In genomic region chr3:9916734-9917680, GRCh38 we compare ENCODE assay signal across 8 cellular contexts. TPM values are rescaled to one million over a fixed set of nuclear protein-coding genes. Genes with fewer than 3 reads are reported as not detected.
DNase-seq lines count a peak whose midpoint lies in the region; ATAC-seq and TF ChIP-seq lines count a peak whose summit lies in the region.

TSS of gene IL17RC (plus strand) at chr3:9917098. CDS start at chr3:9917316, 218 bp downstream.

- peak within 1 kb of the TSS; percentile 95 for H3K14ac ChIP-seq in IMR-90 (replicated peaks; ENCODE audit: low read depth, low read length)

- H3K4ac ChIP-seq in IMR-90 (ENCODE audit: low read depth, low read length) = peak within 1 kb of the TSS; percentile 96

- H2BK20ac ChIP-seq in IMR-90 (ENCODE audit: low read depth, low read length) = peak within 1 kb of the TSS; percentile 61

- H3K4me3 Mint-ChIP-seq in CD8-positive, alpha-beta memory T cell = peak within 1 kb of the TSS; percentile 74 to 93 (median 77)

- H3K23ac ChIP-seq in IMR-90 (ENCODE audit: low read depth, low read length) = peak within 1 kb of the TSS; percentile 96

- no peaks in the 10 kb centered on the region for H3K36me3 ChIP-seq in CD8-positive, alpha-beta memory T cell (ENCODE audit: insufficient read depth, low read length)
- peaks cover 2% of the 10 kb centered on the region; the same call in 1 of the 2 replicates for H3K36me3 ChIP-seq in IMR-90 (ENCODE audit: control insufficient read depth, insufficient read depth, low read length)
- no peaks in the 10 kb centered on the region for H3K36me3 ChIP-seq in SJCRH30
- H3K36me3 ChIP-seq in psoas muscle (ENCODE audit: insufficient read depth in 1 of 2, low read depth in 1 of 2) = peaks cover 0 to 11% of the 10 kb centered on the region in 2 donors

- TF ChIP-seq CTCF in IMR-90 (conservative IDR thresholded peaks at IDR 0.05; ENCODE audit: low read depth, low read length) (no peak), psoas muscle (IDR thresholded peaks at IDR 0.05) (no peak)

- TF ChIP-seq POLR2A in IMR-90 (IDR thresholded peaks at IDR 0.05; ENCODE audit: low read depth, low read length) = no peak

- H3K4me1 ChIP-seq in CD8-positive, alpha-beta memory T cell (ENCODE audit: insufficient read depth, low read length) = peaks cover 9% of the 10 kb centered on the region
- H3K4me1 ChIP-seq in IMR-90 (ENCODE audit: control insufficient read depth, insufficient read depth, low read length) (peaks cover 32% of the 10 kb centered on the region), SJCRH30 (no peaks in the 10 kb centered on the region), psoas muscle (peaks cover 12% of the 10 kb centered on the region)

- peak within 1 kb of the TSS; percentile 96 for H2AK9ac ChIP-seq in IMR-90 (replicated peaks; ENCODE audit: low read depth, low read length, poor library complexity)

- H4K8ac ChIP-seq in IMR-90 (ENCODE audit: low read depth in 2 of 2, low read length in 2 of 2) = peak within 1 kb of the TSS; percentile 73 to 98

- TF ChIP-seq RAD21 in IMR-90 (IDR thresholded peaks at IDR 0.05; ENCODE audit: low read length) = no peak

- H3K9me3 ChIP-seq in CD8-positive, alpha-beta memory T cell (ENCODE audit: low read length) = no peaks in the 10 kb centered on the region
- no peaks in the 10 kb centered on the region for H3K9me3 ChIP-seq in IMR-90 (ENCODE audit: control insufficient read depth, insufficient read depth, low read length)
- no peaks in the 10 kb centered on the region for H3K9me3 ChIP-seq in SJCRH30 (replicated peaks)
- no peaks in the 10 kb centered on the region for H3K9me3 ChIP-seq in psoas muscle

- no peaks in the 10 kb centered on the region for H3K9me3 Mint-ChIP-seq in CD8-positive, alpha-beta memory T cell

- H3K27me3 ChIP-seq in CD8-positive, alpha-beta memory T cell (ENCODE audit: insufficient read depth, low read length, poor library complexity, severe bottlenecking) = no peaks in the 10 kb centered on the region
- H3K27me3 ChIP-seq in IMR-90 (ENCODE audit: control insufficient read depth, insufficient read depth, low read length) = no peaks in the 10 kb centered on the region
- H3K27me3 ChIP-seq in SJCRH30 = no peaks in the 10 kb centered on the region
- H3K27me3 ChIP-seq in psoas muscle (ENCODE audit: insufficient read depth in 3 of 3, low read length in 2 of 3) = no peaks in the 10 kb centered on the region

- H4K5ac ChIP-seq in IMR-90 (ENCODE audit: low read depth, low read length) = peak within 1 kb of the TSS; percentile 94

- H3K4me1 Mint-ChIP-seq in CD8-positive, alpha-beta memory T cell = peaks cover 7 to 20% (median 15%) of the 10 kb centered on the region in 3 donors

- CTCF ChIA-PET in CD8-positive, alpha-beta memory T cell (lab: Charles Lee) = interaction anchor here (1.8 kb wide), 1 partner anchor 16 kb away, joined by 7 read pairs; the partner anchor contains the start of gene CRELD1
- CTCF ChIA-PET in IMR-90 (lab: Yijun Ruan, JAX) = interaction anchor here (0.6 kb wide), 1 partner anchor 335 kb away, joined by 6 read pairs; no protein-coding TSS in a partner anchor

- H3K27me3 Mint-ChIP-seq in CD8-positive, alpha-beta memory T cell = peaks cover 7 to 11% of the 10 kb centered on the region in 2 donors

- peak within 1 kb of the TSS; percentile 48; the same call in 1 of the 2 replicates for H3K56ac ChIP-seq in IMR-90 (ENCODE audit: extremely low read depth, insufficient read depth, low read length)

- H2AK5ac ChIP-seq in IMR-90 (ENCODE audit: low read depth, low read length) = peak within 1 kb of the TSS; percentile 96; the same call in 1 of the 2 replicates

- peak within 1 kb of the TSS; percentile 99 for H2AFZ ChIP-seq in IMR-90 (replicated peaks; ENCODE audit: low read length, poor library complexity)

- H2BK120ac ChIP-seq in IMR-90 (ENCODE audit: low read depth, low read length) = peak within 1 kb of the TSS; percentile 93

- H2BK15ac ChIP-seq in IMR-90 (ENCODE audit: low read depth, low read length) = peak within 1 kb of the TSS; percentile 70; the same call in 2 of the 3 replicates

- in situ Hi-C loops in IMR-90 (cut with MboI; ENCODE audit: low sequenced_read_pairs) = no loop called here

- H3K79me1 ChIP-seq in IMR-90 (ENCODE audit: low read depth in 1 of 2, low read length in 2 of 2) = peaks cover 7 to 38% of the 10 kb centered on the region in 2 experiments; a peak in 3 of 4 replicates

- BruUV-seq in IMR-90 (replicated peaks; lab: Mats Ljungman, UMichigan) = TSS peak; percentile 68

- H3K36me3 Mint-ChIP-seq in CD8-positive, alpha-beta memory T cell = no peaks in the 10 kb centered on the region

- H3K27ac Mint-ChIP-seq in CD8-positive, alpha-beta memory T cell = peak within 1 kb of the TSS in 2 of 8 donors; percentile 43 to 88

- H2BK5ac ChIP-seq in IMR-90 (ENCODE audit: low read depth, low read length, poor library complexity, severe bottlenecking) = peak within 1 kb of the TSS; percentile 84

- H3K4me2 ChIP-seq in IMR-90 (ENCODE audit: low read depth, low read length) = peak within 1 kb of the TSS; percentile 94

- intact Hi-C loops in IMR-90 (cut with micrococcal nuclease) = loop anchor here (5.0 kb wide), 1 partner anchor 200 kb away; no protein-coding TSS in a partner anchor
- intact Hi-C loops in psoas muscle (cut with DNase I) = loop anchor here in 1 of 2 donors (10.0 kb wide), 1 partner anchor 52 kb away; no protein-coding TSS in a partner anchor

- DNase-seq in CD8-positive, alpha-beta memory T cell = no peak
- DNase-seq in IMR-90 = peak; percentile 84
- peak; percentile 86 to 87 for DNase-seq in SJCRH30
- DNase-seq in brain pericyte (ENCODE audit: low read depth, low spot score) = peak; percentile 56
- DNase-seq in hypothalamus (lab: John Stamatoyannopoulos, UW) = peak in 43 of 51 donors; percentile 8 to 80 (median 49)
- peak; percentile 88 to 94 for DNase-seq in psoas muscle
- DNase-seq in middle frontal gyrus (ENCODE audit: extremely low spot score, low spot score) = no peak

- no peaks in the 10 kb centered on the region for H4K20me1 ChIP-seq in IMR-90 (ENCODE audit: insufficient read depth, low read length)

- peaks cover 11% of the 10 kb centered on the region for H3K9me1 ChIP-seq in IMR-90 (ENCODE audit: insufficient read depth, low read length)

- peak within 1 kb of the TSS; percentile 49 for H3K4me3 ChIP-seq in CD8-positive, alpha-beta memory T cell (ENCODE audit: low read length)
- H3K4me3 ChIP-seq in IMR-90 (ENCODE audit: insufficient read depth, low read depth, low read length) = peak within 1 kb of the TSS; percentile 49
- H3K4me3 ChIP-seq in SJCRH30 = peak within 1 kb of the TSS; percentile 64
- H3K4me3 ChIP-seq in psoas muscle = peak within 1 kb of the TSS; percentile 80

- WGBS in IMR-90 (ENCODE audit: extremely low coverage in 2 of 2, insufficient read length in 1 of 2), 2 experiments = 19% methylated on average over 3 of the region's 19 CpGs; no CpG with 5 or more reads in 1 of the 2 experiments
- 3 to 6% (median 5%) methylated on average over 18 to 19 of the region's 19 CpGs for WGBS in psoas muscle, 3 donors

- peak within 1 kb of the TSS; percentile 64 for H3K27ac ChIP-seq in CD8-positive, alpha-beta memory T cell (ENCODE audit: low read depth, low read length)
- H3K27ac ChIP-seq in IMR-90 (ENCODE audit: insufficient read depth, low read length) (peak within 1 kb of the TSS; percentile 89), SJCRH30 (peak within 1 kb of the TSS; percentile 3; the same call in 1 of the 2 replicates), psoas muscle (peak within 1 kb of the TSS; percentile 81)

- POLR2A ChIA-PET in CD8-positive, alpha-beta memory T cell (lab: Charles Lee) = interaction anchor here (0.6 to 2.9 kb wide), 3 partner anchors 15 to 335 kb away, joined by 4 to 14 read pairs (median 4); partner anchors contain the start of gene CRELD1
- POLR2A ChIA-PET in IMR-90 (lab: Charles Lee; ENCODE audit: unreplicated experiment) = no interaction called here

- peak within 1 kb of the TSS; percentile 56 for H4K91ac ChIP-seq in IMR-90 (ENCODE audit: insufficient read depth, low read depth, low read length)

- dilution Hi-C loops in IMR-90 (cut with HindIII; ENCODE audit: low sequenced_read_pairs, unreplicated experiment) = no loop called here

- H3K9ac ChIP-seq in IMR-90 (ENCODE audit: low read depth, low read length) = peak within 1 kb of the TSS; percentile 79

- peak within 1 kb of the TSS; percentile 82 for H3K18ac ChIP-seq in IMR-90 (ENCODE audit: low read depth, low read length)

- ATAC-seq in IMR-90 (ENCODE audit: low read depth) = peak; percentile 84
- peak; percentile 88 to 92 (median 90) for ATAC-seq in psoas muscle
- no peak for ATAC-seq in HG03108 (IDR thresholded peaks at IDR 0.05; ENCODE audit: unreplicated experiment)

TF ChIP-seq in IMR-90, 13 proteins besides CTCF, POLR2A, EP300 and RAD21:
- 0 out of 2 replicates have a peak, but pooled peaks have one; percentile 32 for TF ChIP-seq MXI1 (IDR thresholded peaks at IDR 0.05; ENCODE audit: borderline replicate concordance, low read depth, low read length)
- TF ChIP-seq MAZ (IDR thresholded peaks at IDR 0.05; ENCODE audit: borderline replicate concordance, low read depth, low read length) = no peak
- TF ChIP-seq ELK1 (IDR thresholded peaks at IDR 0.05; ENCODE audit: borderline replicate concordance, low read depth, low read length) = no peak
- TF ChIP-seq MAFK (IDR thresholded peaks at IDR 0.05; ENCODE audit: low read depth, low read length) = no peak

RNA-seq across cellular contexts. Expression of gene IL17RC, which starts in this region (rescaled TPM):
- total RNA-seq in CD8-positive, alpha-beta memory T cell = under 1 TPM; 0.20 to 0.31 TPM
- polyA plus RNA-seq in CD8-positive, alpha-beta memory T cell = 11.0 TPM
- total RNA-seq in IMR-90 (2012; rRNA removed) (18.9 and 20.8 TPM in 2 replicates), psoas muscle (10 to 100 TPM; 10.4 to 27.0 (median 20.5) TPM)
- polyA plus RNA-seq in IMR-90 (2012; rRNA removed) (28.3 and 29.9 TPM in 2 replicates), psoas muscle (10 to 100 TPM; 10.8 to 21.9 (median 13.9) TPM)
- polyA plus RNA-seq in IMR-90 (2012; cell fraction: cytosol; rRNA removed) = 30.0 and 33.9 TPM in 2 replicates
- polyA plus RNA-seq in IMR-90 (2012; cell fraction: nucleus; rRNA removed; ENCODE audit: low replicate concordance) = 64.3 and 129 TPM in 2 replicates
- 4.0 and 6.8 TPM in 2 replicates for total RNA-seq in SJCRH30 (2014; rRNA removed; shearing (Covaris generic))

Comparison
In these comparisons a context has a peak if more than half of its experiments do, and no peak if none do; other contexts are left out.
1. DNase-seq: peak in IMR-90 (single experiment), SJCRH30 (2 of 2), brain pericyte (single experiment), hypothalamus (43 of 51) and psoas muscle (2 of 2); none in CD8-positive, alpha-beta memory T cell (0 of 5) and middle frontal gyrus (single experiment).
2. H3K27ac ChIP-seq: peak in every context shown above with its lines; median percentile 89 in IMR-90; 81 in psoas muscle; 64 in CD8-positive, alpha-beta memory T cell; 3 in SJCRH30.
3. Peak in every context shown above with its lines, with median percentiles within 50 percentile points of each other: H3K4me3 ChIP-seq.